Comparison of ENCODE assay signal across 16 cellular contexts in the genomic region with DNA sequence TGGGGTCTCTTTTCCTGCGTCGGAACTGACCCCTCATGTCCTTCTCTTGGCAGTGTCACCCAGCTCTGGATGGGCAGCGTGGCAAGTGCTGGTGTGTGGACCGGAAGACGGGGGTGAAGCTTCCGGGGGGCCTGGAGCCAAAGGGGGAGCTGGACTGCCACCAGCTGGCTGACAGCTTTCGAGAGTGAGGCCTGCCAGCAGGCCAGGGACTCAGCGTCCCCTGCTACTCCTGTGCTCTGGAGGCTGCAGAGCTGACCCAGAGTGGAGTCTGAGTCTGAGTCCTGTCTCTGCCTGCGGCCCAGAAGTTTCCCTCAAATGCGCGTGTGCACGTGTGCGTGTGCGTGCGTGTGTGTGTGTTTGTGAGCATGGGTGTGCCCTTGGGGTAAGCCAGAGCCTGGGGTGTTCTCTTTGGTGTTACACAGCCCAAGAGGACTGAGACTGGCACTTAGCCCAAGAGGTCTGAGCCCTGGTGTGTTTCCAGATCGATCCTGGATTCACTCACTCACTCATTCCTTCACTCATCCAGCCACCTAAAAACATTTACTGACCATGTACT. TPM values are rescaled to one million over a fixed set of nuclear protein-coding genes. Genes with fewer than 3 reads are reported as not detected.
DNase-seq lines count a peak whose midpoint lies in the region; ATAC-seq, FAIRE-seq and TF ChIP-seq lines count a peak whose summit lies in the region.
"Had no signal": no experiment of that assay in that cellular context is flagged by ENCODE, and none has a peak within 500 bp of the region (broad histone marks: within the 10 kb centered on the region; RNA-seq: fewer than 3 reads in every experiment).

No MANE protein-coding gene starts in this region.

- TF ChIP-seq RAD21 in HepG2 (CRISPR knock-in tag; IDR thresholded peaks at IDR 0.05) = no peak

- H2AFZ ChIP-seq in HepG2 (ENCODE audit: low read length) = no peak overlapping the region
- H2AFZ ChIP-seq: PC-9 had no signal

- no peak overlapping the region for H3K4me2 ChIP-seq in HepG2 (ENCODE audit: low read depth, low read length)
- H3K4me2 ChIP-seq: PC-9 had no signal

- H3K79me2 ChIP-seq in HepG2 (ENCODE audit: insufficient read depth, low read length) = no peaks in the 10 kb centered on the region

- H3K36me3 ChIP-seq in esophagus squamous epithelium = peaks cover 9 to 67% (median 10%) of the 10 kb centered on the region in 3 donors
- peaks cover 0 to 12% of the 10 kb centered on the region in 2 experiments; a peak in 3 of 5 replicates for H3K36me3 ChIP-seq in HepG2 (replicated peaks in 1 of 2; ENCODE audit: control insufficient read depth in 1 of 2, insufficient read depth in 2 of 2, low read length in 2 of 2)
- peaks cover 2 to 67% (median 61%) of the 10 kb centered on the region in 5 donors for H3K36me3 ChIP-seq in subcutaneous abdominal adipose tissue (ENCODE audit: control insufficient read depth in 5 of 5, insufficient read depth in 5 of 5, low read length in 5 of 5)
- peaks cover 0 to 39% of the 10 kb centered on the region in 2 donors for H3K36me3 ChIP-seq in psoas muscle (ENCODE audit: insufficient read depth in 1 of 2, low read depth in 1 of 2)

- H3K4me1 ChIP-seq in esophagus squamous epithelium = peaks cover 5 to 95% (median 59%) of the 10 kb centered on the region in 3 donors
- H3K4me1 ChIP-seq in HepG2 (ENCODE audit: insufficient read depth, low read length) = peaks cover 24% of the 10 kb centered on the region
- H3K4me1 ChIP-seq in subcutaneous abdominal adipose tissue (ENCODE audit: control insufficient read depth in 5 of 5, insufficient read depth in 5 of 5, low read length in 5 of 5) = peaks cover 24 to 86% (median 72%) of the 10 kb centered on the region in 5 donors
- peaks cover 7% of the 10 kb centered on the region for H3K4me1 ChIP-seq in psoas muscle

- H3K9ac ChIP-seq in HepG2 (ENCODE audit: insufficient read depth, low read depth, low read length) (no peak overlapping the region), subcutaneous abdominal adipose tissue (ENCODE audit: low read length in 5 of 5) (peak overlapping the region in 1 of 5 donors; percentile 18)

- CTCF ChIA-PET in HepG2 (lab: Yijun Ruan, JAX; ENCODE audit: low intra/inter-chr PET ratio, low total read pairs) = no interaction called here

- WGBS in esophagus squamous epithelium, 2 donors = 70 to 73% methylated on average over 1 to 6 of the region's 16 CpGs
- WGBS in HepG2 (ENCODE audit: low lambda C conversion rate) = 93% methylated on average over 16 of the region's 16 CpGs
- WGBS in psoas muscle, 3 donors = 38 to 62% (median 43%) methylated on average over 16 of the region's 16 CpGs

- H3K27ac ChIP-seq in esophagus squamous epithelium = peak overlapping the region in 3 of 4 donors; percentile 49 to 64 (median 50)
- no peak overlapping the region for H3K27ac ChIP-seq in HepG2 (ENCODE audit: extremely low read length, insufficient read depth, low read length)
- H3K27ac ChIP-seq in subcutaneous abdominal adipose tissue (ENCODE audit: low read depth, low read length) = peak overlapping the region; percentile 60
- H3K27ac ChIP-seq in psoas muscle = no peak overlapping the region
- H3K27ac ChIP-seq: PC-9 had no signal

- ATAC-seq in HepG2 (no peak), psoas muscle (no peak), HG02610 (IDR thresholded peaks at IDR 0.05; ENCODE audit: unreplicated experiment) (no peak)

- TF ChIP-seq CTCF in esophagus squamous epithelium (IDR thresholded peaks at IDR 0.05) = no peak
- TF ChIP-seq CTCF in HepG2 (CRISPR knock-in tag; IDR thresholded peaks at IDR 0.05) = no peak
- no peak for TF ChIP-seq CTCF in psoas muscle (IDR thresholded peaks at IDR 0.05)

- TF ChIP-seq EP300 in HepG2 (IDR thresholded peaks at IDR 0.05; ENCODE audit: low read depth in 2 of 2, low read length in 2 of 2) (no peak), HepG2 (CRISPR knock-in tag; IDR thresholded peaks at IDR 0.05; ENCODE audit: borderline replicate concordance) (no peak)

- H4K20me1 ChIP-seq in HepG2 (ENCODE audit: insufficient read depth, low read length) = no peaks in the 10 kb centered on the region

- H3K27me3 ChIP-seq in esophagus squamous epithelium (no peaks in the 10 kb centered on the region), HepG2 (ENCODE audit: control insufficient read depth in 1 of 2, insufficient read depth in 2 of 2, low read length in 2 of 2) (no peaks in the 10 kb centered on the region; a peak in 1 of 5 replicates), subcutaneous abdominal adipose tissue (ENCODE audit: control insufficient read depth in 5 of 5, insufficient read depth in 4 of 5, low read length in 5 of 5) (no peaks in the 10 kb centered on the region), psoas muscle (ENCODE audit: insufficient read depth in 3 of 3, low read length in 2 of 3) (peaks cover 0 to 9% (median 0%) of the 10 kb centered on the region in 3 donors)

- POLR2A ChIA-PET in HepG2 (lab: Yijun Ruan, JAX) = no interaction called here

- DNase-seq in HTR-8/SVneo (ENCODE audit: insufficient read length, low spot score) (no peak), esophagus squamous epithelium (lab: John Stamatoyannopoulos, UW) (no peak), HepG2 (ENCODE audit: low spot score) (no peak), urothelium cell line (ENCODE audit: low spot score) (no peak), NCI-H1930 (lab: John Stamatoyannopoulos, UW) (no peak), psoas muscle (no peak)
- DNase-seq: activated CD4-positive, alpha-beta T cell treated with anti-CD3 and anti-CD28 coated beads for 48 hours; activated naive CD8-positive, alpha-beta T cell treated with anti-CD3 and anti-CD28 coated beads for 36 hours; CD8-positive, alpha-beta memory T cell; NCI-H748 treated with DMSO at 0.1 percent for 48 hours; PC-9; stimulated activated CD4-positive, alpha-beta T cell treated with anti-CD3 and anti-CD28 coated beads, Interleukin-4, amount 100 ng/mL, for 4 hours had no signal

- H3K9me3 ChIP-seq in esophagus squamous epithelium (no peaks in the 10 kb centered on the region), HepG2 (ENCODE audit: low read length) (no peaks in the 10 kb centered on the region), subcutaneous abdominal adipose tissue (ENCODE audit: control insufficient read depth in 5 of 5, low read length in 5 of 5) (no peaks in the 10 kb centered on the region), psoas muscle (no peaks in the 10 kb centered on the region)

- peak; percentile 54 for FAIRE-seq in HTR-8/SVneo (lab: Jason Lieb, UNC)
- FAIRE-seq in HepG2 (lab: Jason Lieb, UNC) = no peak
- FAIRE-seq in urothelium cell line (lab: Jason Lieb, UNC) = no peak
- FAIRE-seq: TTC549 had no signal

- in situ Hi-C loops in HepG2 (cut with HindIII; ENCODE audit: extremely low pct_ligation_motif_present, low pct_unique_long_range_greater_than_20kb) = no loop called here

- BruUV-seq in HepG2 (replicated peaks; lab: Mats Ljungman, UMichigan) = TSS peak; percentile 52

- TF ChIP-seq POLR2A in esophagus squamous epithelium (IDR thresholded peaks at IDR 0.05) (no peak), HepG2 (IDR thresholded peaks at IDR 0.05; ENCODE audit: insufficient read depth in 1 of 2, low read depth in 2 of 2, low read length in 2 of 2) (no peak)

- intact Hi-C loops in esophagus squamous epithelium (cut with DNase I) = no loop called here
- intact Hi-C loops in HepG2 (cut with micrococcal nuclease; ENCODE audit: unreplicated experiment) = no loop called here
- intact Hi-C loops in psoas muscle (cut with DNase I) = no loop called here

- H3K4me3 ChIP-seq in esophagus squamous epithelium = no peak overlapping the region
- no peak overlapping the region for H3K4me3 ChIP-seq in HepG2 (replicated peaks in 1 of 3; ENCODE audit: insufficient read depth in 1 of 3, low read depth in 2 of 3, low read length in 3 of 3)
- no peak overlapping the region for H3K4me3 ChIP-seq in subcutaneous abdominal adipose tissue (ENCODE audit: low read depth in 1 of 5, low read length in 5 of 5)
- H3K4me3 ChIP-seq in psoas muscle = no peak overlapping the region
- H3K4me3 ChIP-seq: PC-9 had no signal

RNA-seq across cellular contexts. Expression of a gene that starts 13.2 kb away (rescaled TPM):
- total RNA-seq in esophagus squamous epithelium = 100 to 1,000 TPM in 1 of 4 donors, 10 to 100 TPM in 3; 27.1 to 154 (median 73.0) TPM
- 4.1 and 4.9 TPM in 2 replicates for total RNA-seq in HepG2 (2016; rRNA removed; fragmentation: Illumina TruSeq; extraction: Trizol)
- 3.4 and 4.0 TPM in 2 replicates for total RNA-seq in HepG2 (2016; cell fraction: cytosol; rRNA removed; fragmentation: Illumina TruSeq; extraction: Trizol; ENCODE audit: low read depth)
- 3.5 and 4.8 TPM in 2 replicates for total RNA-seq in HepG2 (2016; cell fraction: insoluble cytoplasmic fraction; rRNA removed; fragmentation: Illumina TruSeq; extraction: Trizol)
- 10.9 and 13.2 TPM in 2 replicates for total RNA-seq in HepG2 (2016; cell fraction: membrane; rRNA removed; fragmentation: Illumina TruSeq; extraction: Trizol)
- 10.1 and 10.9 TPM in 2 replicates for total RNA-seq in HepG2 (2016; cell fraction: nucleus; rRNA removed; fragmentation: Illumina TruSeq; extraction: Trizol)
- 43.6 and 49.0 TPM in 2 replicates for polyA plus RNA-seq in HepG2 (2011; rRNA removed)
- polyA plus RNA-seq in HepG2 (2011; cell fraction: cytosol; rRNA removed) = 42.1 and 55.6 TPM in 2 replicates
- 26.0 and 26.1 TPM in 2 replicates for polyA plus RNA-seq in HepG2 (2011; cell fraction: nucleus; rRNA removed)
- 23.1 and 40.9 TPM in 2 replicates for polyA plus RNA-seq in HepG2 (2012)
- 11.4 and 15.1 TPM in 2 replicates for polyA plus RNA-seq in HepG2 (2016; cell fraction: cytosol; fragmentation: Illumina TruSeq; extraction: Trizol; ENCODE audit: low read depth)
- 10.4 and 12.4 TPM in 2 replicates for polyA plus RNA-seq in HepG2 (2016; cell fraction: insoluble cytoplasmic fraction; fragmentation: Illumina TruSeq; extraction: Trizol; ENCODE audit: low read depth)
- polyA plus RNA-seq in HepG2 (2016; cell fraction: membrane; fragmentation: Illumina TruSeq; extraction: Trizol; ENCODE audit: low read depth) = 18.8 and 25.1 TPM in 2 replicates
- polyA plus RNA-seq in HepG2 (2016; cell fraction: nucleus; fragmentation: Illumina TruSeq; extraction: Trizol; ENCODE audit: insufficient read depth, low read depth) = 24.8 and 29.0 TPM in 2 replicates
- polyA minus RNA-seq in HepG2 (2011; rRNA and poly(A)+ RNA removed; ENCODE audit: low replicate concordance) = 0.19 and 99.5 TPM in 2 replicates
- polyA minus RNA-seq in HepG2 (2011; cell fraction: cytosol; rRNA and poly(A)+ RNA removed) = 36.8 and 40.1 TPM in 2 replicates
- polyA minus RNA-seq in HepG2 (2011; cell fraction: nucleus; rRNA and poly(A)+ RNA removed) = 12.3 and 12.9 TPM in 2 replicates
- 100 to 1,000 TPM in 2 of 4 donors, 10 to 100 TPM in 2; 64.8 to 106 (median 87.9) TPM for total RNA-seq in psoas muscle
- polyA plus RNA-seq in psoas muscle = 10 to 100 TPM; 44.2 to 65.1 (median 49.0) TPM

RNA-seq across cellular contexts. Expression of a gene that starts 38.8 kb away (rescaled TPM):
- 10 to 100 TPM; 24.9 to 87.1 (median 50.6) TPM for total RNA-seq in esophagus squamous epithelium
- 327 and 614 TPM in 2 replicates for total RNA-seq in HepG2 (2016; rRNA removed; fragmentation: Illumina TruSeq; extraction: Trizol)
- 35.7 and 38.5 TPM in 2 replicates for total RNA-seq in HepG2 (2016; cell fraction: cytosol; rRNA removed; fragmentation: Illumina TruSeq; extraction: Trizol; ENCODE audit: low read depth)
- total RNA-seq in HepG2 (2016; cell fraction: insoluble cytoplasmic fraction; rRNA removed; fragmentation: Illumina TruSeq; extraction: Trizol) = 330 and 598 TPM in 2 replicates
- total RNA-seq in HepG2 (2016; cell fraction: membrane; rRNA removed; fragmentation: Illumina TruSeq; extraction: Trizol) = 112 and 128 TPM in 2 replicates
- total RNA-seq in HepG2 (2016; cell fraction: nucleus; rRNA removed; fragmentation: Illumina TruSeq; extraction: Trizol) = 262 and 265 TPM in 2 replicates
- 52.7 and 108 TPM in 2 replicates for polyA plus RNA-seq in HepG2 (2011; rRNA removed)
- 35.8 and 39.5 TPM in 2 replicates for polyA plus RNA-seq in HepG2 (2011; cell fraction: cytosol; rRNA removed)
- polyA plus RNA-seq in HepG2 (2011; cell fraction: nucleus; rRNA removed) = 38.5 and 46.3 TPM in 2 replicates
- 78.9 and 178 TPM in 2 replicates for polyA plus RNA-seq in HepG2 (2012)
- 13.7 and 16.7 TPM in 2 replicates for polyA plus RNA-seq in HepG2 (2016; cell fraction: cytosol; fragmentation: Illumina TruSeq; extraction: Trizol; ENCODE audit: low read depth)
- 406 and 447 TPM in 2 replicates for polyA plus RNA-seq in HepG2 (2016; cell fraction: insoluble cytoplasmic fraction; fragmentation: Illumina TruSeq; extraction: Trizol; ENCODE audit: low read depth)
- polyA plus RNA-seq in HepG2 (2016; cell fraction: membrane; fragmentation: Illumina TruSeq; extraction: Trizol; ENCODE audit: low read depth) = 56.7 and 60.4 TPM in 2 replicates
- polyA plus RNA-seq in HepG2 (2016; cell fraction: nucleus; fragmentation: Illumina TruSeq; extraction: Trizol; ENCODE audit: insufficient read depth, low read depth) = 324 and 347 TPM in 2 replicates
- 29.3 and 72.8 TPM in 2 replicates for polyA minus RNA-seq in HepG2 (2011; rRNA and poly(A)+ RNA removed; ENCODE audit: low replicate concordance)
- polyA minus RNA-seq in HepG2 (2011; cell fraction: cytosol; rRNA and poly(A)+ RNA removed) = 58.4 and 82.8 TPM in 2 replicates
- 83.2 and 96.0 TPM in 2 replicates for polyA minus RNA-seq in HepG2 (2011; cell fraction: nucleus; rRNA and poly(A)+ RNA removed)
- total RNA-seq in psoas muscle = under 1 TPM; 0.15 to 0.84 (median 0.46) TPM
- under 1 TPM in 2 of 3 donors, not detected in 1; 0.14 to 0.18 TPM for polyA plus RNA-seq in psoas muscle

RNA-seq across cellular contexts. Expression of a gene that starts 44.9 kb away (rescaled TPM):
- 100 to 1,000 TPM in 1 of 4 donors, 10 to 100 TPM in 3; 34.6 to 104 (median 71.1) TPM for total RNA-seq in esophagus squamous epithelium
- total RNA-seq in HepG2 (2016; rRNA removed; fragmentation: Illumina TruSeq; extraction: Trizol) = 0.58 TPM in 2 replicates
- 0.18 and 0.20 TPM in 2 replicates for total RNA-seq in HepG2 (2016; cell fraction: cytosol; rRNA removed; fragmentation: Illumina TruSeq; extraction: Trizol; ENCODE audit: low read depth)
- total RNA-seq in HepG2 (2016; cell fraction: insoluble cytoplasmic fraction; rRNA removed; fragmentation: Illumina TruSeq; extraction: Trizol) = 0.32 and 0.51 TPM in 2 replicates
- total RNA-seq in HepG2 (2016; cell fraction: membrane; rRNA removed; fragmentation: Illumina TruSeq; extraction: Trizol) = 0.31 and 0.38 TPM in 2 replicates
- total RNA-seq in HepG2 (2016; cell fraction: nucleus; rRNA removed; fragmentation: Illumina TruSeq; extraction: Trizol) = 0.37 and 1.3 TPM in 2 replicates
- 1.7 and 2.1 TPM in 2 replicates for polyA plus RNA-seq in HepG2 (2011; rRNA removed)
- 0.69 and 1.3 TPM in 2 replicates for polyA plus RNA-seq in HepG2 (2011; cell fraction: cytosol; rRNA removed)
- polyA plus RNA-seq in HepG2 (2011; cell fraction: nucleus; rRNA removed) = 7.1 and 10.8 TPM in 2 replicates
- 0.37 and 0.42 TPM in 2 replicates for polyA plus RNA-seq in HepG2 (2012)
- 0.20 and 0.22 TPM in 2 replicates for polyA plus RNA-seq in HepG2 (2016; cell fraction: cytosol; fragmentation: Illumina TruSeq; extraction: Trizol; ENCODE audit: low read depth)
- polyA plus RNA-seq in HepG2 (2016; cell fraction: insoluble cytoplasmic fraction; fragmentation: Illumina TruSeq; extraction: Trizol; ENCODE audit: low read depth) = 1.3 and 2.3 TPM in 2 replicates
- 0.34 and 0.72 TPM in 2 replicates for polyA plus RNA-seq in HepG2 (2016; cell fraction: membrane; fragmentation: Illumina TruSeq; extraction: Trizol; ENCODE audit: low read depth)
- polyA plus RNA-seq in HepG2 (2016; cell fraction: nucleus; fragmentation: Illumina TruSeq; extraction: Trizol; ENCODE audit: insufficient read depth, low read depth) = 4.4 and 6.8 TPM in 2 replicates
- polyA minus RNA-seq in HepG2 (2011; rRNA and poly(A)+ RNA removed; ENCODE audit: low replicate concordance) = 7.4 and 24.1 TPM in 2 replicates
- 2.6 and 3.7 TPM in 2 replicates for polyA minus RNA-seq in HepG2 (2011; cell fraction: cytosol; rRNA and poly(A)+ RNA removed)
- 4.0 and 6.1 TPM in 2 replicates for polyA minus RNA-seq in HepG2 (2011; cell fraction: nucleus; rRNA and poly(A)+ RNA removed)
- under 1 TPM in 1 of 4 donors, not detected in 3; 0.06 TPM for total RNA-seq in psoas muscle
- polyA plus RNA-seq in psoas muscle = under 1 TPM in 1 of 3 donors, not detected in 2; 0.04 TPM
- total RNA-seq: mesothelial cell of epicardium had no signal

Comparison
In these comparisons a context has a peak if more than half of its experiments do, and no peak if none do; other contexts are left out.
1. H3K27ac ChIP-seq: peak in esophagus squamous epithelium (3 of 4) and subcutaneous abdominal adipose tissue (single experiment); none in HepG2 (single experiment) and psoas muscle (single experiment).
2. RNA of a gene that starts 38.8 kb away (total RNA-seq): 35.7 to 614 TPM in HepG2 and 24.9 to 87.1 TPM in esophagus squamous epithelium; 0.15 to 0.84 TPM in psoas muscle; every median in the first group is over 10 times any median in the second.
3. RNA of a gene that starts 44.9 kb away (total RNA-seq): 34.6 to 104 TPM in esophagus squamous epithelium; 0.18 to 1.3 TPM in HepG2 and 0.06 TPM in psoas muscle; every median in the first group is over 10 times any median in the second.